In genomic region chr6:134956676-134957075, GRCh38 we compare ENCODE assay signal across 16 cellular contexts. TPM values are rescaled to one million over a fixed set of nuclear protein-coding genes. Genes with fewer than 3 reads are reported as not detected.
DNase-seq lines count a peak whose midpoint lies in the region; ATAC-seq and TF ChIP-seq lines count a peak whose summit lies in the region.
"Had no signal": no experiment of that assay in that cellular context is flagged by ENCODE, and none has a peak within 500 bp of the region (broad histone marks: within the 10 kb centered on the region; RNA-seq: fewer than 3 reads in every experiment).

No MANE protein-coding gene starts in this region.

- H3F3A ChIP-seq in GM23248 (ENCODE audit: insufficient read depth), result no peaks in the 10 kb centered on the region

- H3K27me3 Mint-ChIP-seq in activated naive CD4-positive, alpha-beta T cell treated with anti-CD3 and anti-CD28 coated beads, Interleukin-2, amount 10 ng/mL, durations not matched to agents 7 days and 5 days, result no peaks in the 10 kb centered on the region

- H3K27ac Mint-ChIP-seq in activated naive CD4-positive, alpha-beta T cell treated with anti-CD3 and anti-CD28 coated beads, Interleukin-2, amount 50 U/mL, for 72 hours, result peak overlapping the region in 1 of 2 donors; percentile 39
- no peak overlapping the region for H3K27ac Mint-ChIP-seq in activated naive CD4-positive, alpha-beta T cell treated with anti-CD3 and anti-CD28 coated beads, Interleukin-2, amount 10 ng/mL, durations not matched to agents 7 days and 5 days
- H3K27ac Mint-ChIP-seq: CD8-positive, alpha-beta T cell had no signal

- no peak overlapping the region for H3K4me2 ChIP-seq in GM23248 (ENCODE audit: unreplicated experiment)
- H3K4me2 ChIP-seq: A549 had no signal

- H3K27ac ChIP-seq in GM23248 (no peak overlapping the region), upper lobe of left lung (no peak overlapping the region)
- H3K27ac ChIP-seq: A549, C4-2B, HL-60 had no signal

- H3K4me1 ChIP-seq in GM23248 (ENCODE audit: insufficient read depth) (no peaks in the 10 kb centered on the region), adipocyte (ENCODE audit: control insufficient read depth, insufficient read depth, low read length) (no peaks in the 10 kb centered on the region), upper lobe of left lung (no peaks in the 10 kb centered on the region)
- H3K4me1 ChIP-seq: A549, BE2C had no signal

- H3K36me3 ChIP-seq in GM23248 (ENCODE audit: low read depth) (peaks cover 31% of the 10 kb centered on the region), adipocyte (ENCODE audit: control insufficient read depth, insufficient read depth, low read length, severe bottlenecking) (peaks cover 15% of the 10 kb centered on the region), upper lobe of left lung (peaks cover 0 to 7% (median 0%) of the 10 kb centered on the region in 4 donors)
- H3K36me3 ChIP-seq: BE2C had no signal

- H3K27me3 ChIP-seq in GM23248 (replicated peaks; ENCODE audit: insufficient read depth), result no peaks in the 10 kb centered on the region
- no peaks in the 10 kb centered on the region for H3K27me3 ChIP-seq in adipocyte (replicated peaks; ENCODE audit: control insufficient read depth, insufficient read depth, low read length)
- no peaks in the 10 kb centered on the region for H3K27me3 ChIP-seq in upper lobe of left lung
- H3K27me3 ChIP-seq: BE2C had no signal

- H3K4me1 Mint-ChIP-seq in activated naive CD4-positive, alpha-beta T cell treated with anti-CD3 and anti-CD28 coated beads, Interleukin-2, amount 10 ng/mL, durations not matched to agents 7 days and 5 days, result no peaks in the 10 kb centered on the region

- H4K20me1 ChIP-seq in GM23248 (ENCODE audit: insufficient read depth), result no peaks in the 10 kb centered on the region

- H3K4me3 ChIP-seq in GM23248 (no peak overlapping the region), adipocyte (ENCODE audit: low read length) (no peak overlapping the region), upper lobe of left lung (no peak overlapping the region)
- H3K4me3 ChIP-seq: A549 had no signal

- no peaks in the 10 kb centered on the region for H3K79me2 ChIP-seq in GM23248 (ENCODE audit: insufficient read depth)

- TF ChIP-seq CTCF in upper lobe of left lung (IDR thresholded peaks at IDR 0.05), result no peak

- H2AFZ ChIP-seq in GM23248, result no peak overlapping the region

- in situ Hi-C loops in GM23248 (cut with MboI), result no loop called here

- H3K36me3 Mint-ChIP-seq in activated naive CD4-positive, alpha-beta T cell treated with anti-CD3 and anti-CD28 coated beads, Interleukin-2, amount 50 U/mL, for 72 hours, result peaks cover 10 to 29% of the 10 kb centered on the region in 2 donors
- H3K36me3 Mint-ChIP-seq in activated naive CD4-positive, alpha-beta T cell treated with anti-CD3 and anti-CD28 coated beads, Interleukin-2, amount 10 ng/mL, durations not matched to agents 7 days and 5 days, result peaks cover 22% of the 10 kb centered on the region

- no peak for TF ChIP-seq EP300 in upper lobe of left lung (IDR thresholded peaks at IDR 0.05)

- no peaks in the 10 kb centered on the region for H3K9me3 ChIP-seq in GM23248 (ENCODE audit: low read depth)
- peaks cover 16% of the 10 kb centered on the region for H3K9me3 ChIP-seq in adipocyte (ENCODE audit: control insufficient read depth, low read length)
- peaks cover 0 to 4% (median 0%) of the 10 kb centered on the region in 4 donors for H3K9me3 ChIP-seq in upper lobe of left lung
- H3K9me3 ChIP-seq: A549, BE2C had no signal

- WGBS in GM23248 (ENCODE audit: low coverage in 1 of 2, low lambda C conversion rate in 2 of 2, missing lambda C conversion rate in 2 of 2), 2 experiments, result 86 to 93% methylated on average over 2 of the region's 2 CpGs
- 83 to 90% methylated on average over 2 of the region's 2 CpGs for WGBS in upper lobe of left lung, 2 donors

- TF ChIP-seq POLR2A in upper lobe of left lung (IDR thresholded peaks at IDR 0.05), result no peak

- peaks cover 0 to 15% of the 10 kb centered on the region in 2 donors for H3K9me3 Mint-ChIP-seq in activated naive CD4-positive, alpha-beta T cell treated with anti-CD3 and anti-CD28 coated beads, Interleukin-2, amount 50 U/mL, for 72 hours
- no peaks in the 10 kb centered on the region for H3K9me3 Mint-ChIP-seq in activated naive CD4-positive, alpha-beta T cell treated with anti-CD3 and anti-CD28 coated beads, Interleukin-2, amount 10 ng/mL, durations not matched to agents 7 days and 5 days

- no peaks in the 10 kb centered on the region for H3K9me2 ChIP-seq in GM23248 (ENCODE audit: insufficient read depth)

- CTCF ChIA-PET in activated naive CD4-positive, alpha-beta T cell treated with anti-CD3 and anti-CD28 coated beads, Interleukin-2, amount 10 ng/mL, durations not matched to agents 7 days and 5 days (lab: Charles Lee), result no interaction called here

- DNase-seq in activated naive CD4-positive, alpha-beta T cell treated with anti-CD3 and anti-CD28 coated beads, Interleukin-2, amount 50 U/mL, for 72 hours (ENCODE audit: low spot score in 2 of 2), result no peak
- DNase-seq in activated naive CD4-positive, alpha-beta T cell treated with anti-CD3 and anti-CD28 coated beads, Interleukin-2, amount 10 ng/mL, durations not matched to agents 7 days and 5 days, result no peak
- DNase-seq in GM23248 (peak; percentile 20), adipocyte (ENCODE audit: low read depth) (peak; percentile 5), lung microvascular endothelial cell (ENCODE audit: low read depth in 2 of 2) (peak; percentile 5 to 11), T-helper 1 cell (no peak), upper lobe of left lung (no peak)
- DNase-seq: BE2C; CD8-positive, alpha-beta T cell; COR-L47; DMS153; DND-41; GF-D8 had no signal

- ATAC-seq in activated naive CD4-positive, alpha-beta T cell treated with anti-CD3 and anti-CD28 coated beads, Interleukin-2, amount 50 U/mL, for 72 hours, result peak; percentile 38 to 44
- no peak for ATAC-seq in upper lobe of left lung (ENCODE audit: low FRiP score in 2 of 2)
- ATAC-seq: A549; CD8-positive, alpha-beta T cell had no signal

- H3K9ac ChIP-seq in GM23248 (no peak overlapping the region), adipocyte (ENCODE audit: low read length) (no peak overlapping the region)

- no peak overlapping the region for H3K4me3 Mint-ChIP-seq in activated naive CD4-positive, alpha-beta T cell treated with anti-CD3 and anti-CD28 coated beads, Interleukin-2, amount 10 ng/mL, durations not matched to agents 7 days and 5 days
- H3K4me3 Mint-ChIP-seq: CD8-positive, alpha-beta T cell had no signal

RNA-seq across cellular contexts. Expression of gene ALDH8A1, which starts 6.8 kb away (rescaled TPM):
- 1 to 10 TPM in 1 of 2 donors, under 1 TPM in 1; 0.36 to 3.5 TPM for total RNA-seq in activated naive CD4-positive, alpha-beta T cell treated with anti-CD3 and anti-CD28 coated beads, Interleukin-2, amount 50 U/mL, for 72 hours
- total RNA-seq in GM23248 (2014; rRNA removed; shearing (Covaris generic)), result not detected in 2 replicates
- not detected in 2 replicates for polyA plus RNA-seq in GM23248 (2016; fragmentation: Nextera tagmentation; extraction: Ambion mirVana)
- 0.20 and 0.44 TPM in 2 replicates for total RNA-seq in lung microvascular endothelial cell
- 1 to 10 TPM in 1 of 6 donors, under 1 TPM in 3, not detected in 2; 0.23 to 2.7 (median 0.69) TPM for total RNA-seq in upper lobe of left lung

Comparison
In these comparisons a context has a peak if more than half of its experiments do, and no peak if none do; other contexts are left out.
1. ATAC-seq: peak in activated naive CD4-positive, alpha-beta T cell treated with anti-CD3 and anti-CD28 coated beads, Interleukin-2, amount 50 U/mL, for 72 hours (2 of 2); none in upper lobe of left lung (0 of 2).
2. DNase-seq: peak in GM23248 (single experiment), adipocyte (single experiment) and lung microvascular endothelial cell (2 of 2); none in activated naive CD4-positive, alpha-beta T cell treated with anti-CD3 and anti-CD28 coated beads, Interleukin-2, amount 50 U/mL, for 72 hours (0 of 2), activated naive CD4-positive, alpha-beta T cell treated with anti-CD3 and anti-CD28 coated beads, Interleukin-2, amount 10 ng/mL, durations not matched to agents 7 days and 5 days (single experiment), T-helper 1 cell (0 of 5) and upper lobe of left lung (0 of 2).